ENCODE assay signal across 1 cellular context in the genomic region with DNA sequence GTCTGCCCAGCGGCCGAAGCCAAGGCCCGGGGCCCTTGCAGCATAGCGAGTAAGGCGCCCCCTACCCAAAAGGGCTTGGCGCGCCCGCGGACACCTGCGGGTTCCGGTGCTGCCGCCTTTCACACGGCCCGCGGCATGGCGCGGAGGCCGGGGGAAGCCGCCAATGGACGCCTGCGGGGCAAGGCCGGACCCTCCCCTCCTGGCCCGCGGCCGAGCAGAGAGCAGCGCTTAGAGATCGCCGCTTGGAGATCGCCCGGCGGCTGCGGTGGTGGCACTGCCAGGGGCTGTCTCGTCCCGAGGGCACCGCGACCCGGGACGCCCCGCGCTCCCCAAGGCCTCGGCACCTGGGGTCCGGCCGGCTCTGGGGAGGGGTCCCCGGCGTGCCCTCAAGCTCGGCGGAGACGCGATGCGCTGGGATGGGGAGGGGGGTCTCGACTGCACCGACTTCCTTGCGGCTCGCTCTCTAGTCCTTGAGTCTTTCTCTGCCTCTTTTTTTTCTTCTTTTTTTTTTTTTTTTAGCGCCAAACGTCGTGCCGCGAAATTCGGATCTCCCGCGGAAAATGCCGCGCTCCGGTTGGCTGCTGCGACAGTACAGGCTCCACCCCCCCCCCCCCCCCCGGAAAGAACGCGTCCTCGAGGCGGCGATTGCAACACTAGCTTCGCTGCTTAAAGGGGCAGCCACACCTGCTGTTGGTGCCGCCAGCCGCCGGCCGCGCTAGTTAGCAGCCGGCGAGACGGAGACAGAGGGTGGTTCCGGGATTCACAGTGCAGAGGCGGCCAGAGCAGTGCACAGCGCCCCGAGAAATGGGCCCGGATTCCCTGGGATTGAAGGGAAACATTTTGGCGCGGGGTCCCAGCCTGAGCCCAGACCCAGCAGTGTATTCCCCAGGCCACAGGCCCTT.
TF ChIP-seq lines count a peak whose summit lies in the region.

A gene with protein sequence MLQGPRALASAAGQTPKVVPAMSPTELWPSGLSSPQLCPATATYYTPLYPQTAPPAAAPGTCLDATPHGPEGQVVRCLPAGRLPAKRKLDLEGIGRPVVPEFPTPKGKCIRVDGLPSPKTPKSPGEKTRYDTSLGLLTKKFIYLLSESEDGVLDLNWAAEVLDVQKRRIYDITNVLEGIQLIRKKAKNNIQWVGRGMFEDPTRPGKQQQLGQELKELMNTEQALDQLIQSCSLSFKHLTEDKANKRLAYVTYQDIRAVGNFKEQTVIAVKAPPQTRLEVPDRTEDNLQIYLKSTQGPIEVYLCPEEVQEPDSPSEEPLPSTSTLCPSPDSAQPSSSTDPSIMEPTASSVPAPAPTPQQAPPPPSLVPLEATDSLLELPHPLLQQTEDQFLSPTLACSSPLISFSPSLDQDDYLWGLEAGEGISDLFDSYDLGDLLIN (minus strand): TSS at position 484 of the 902 bp plus-strand sequence. CDS start 440 bp downstream, at position 44.

TF ChIP-seq in K562, 482 proteins besides CTCF, POLR2A, EP300 and RAD21 (continued from another document and continues in another):
- TF ChIP-seq ZNF586 (CRISPR knock-in tag; conservative IDR thresholded peaks at IDR 0.05) (no peak), KDM4B (IDR thresholded peaks at IDR 0.05; ENCODE audit: borderline replicate concordance in 2 of 2, low read depth in 1 of 2) (peak in 1 of 2 experiments; percentile 37; a peak in 1 of 4 replicates), NRF1 (conservative IDR thresholded peaks at IDR 0.05 in 1 of 2, IDR thresholded peaks at IDR 0.05 in 1 of 2) (peak; percentile 36 to 37; a peak in 1 of 4 replicates), ZNF518B (CRISPR knock-in tag; IDR thresholded peaks at IDR 0.05) (no peak), ZNF143 (CRISPR knock-in tag; IDR thresholded peaks at IDR 0.05) (0 out of 2 replicates have a peak, but pooled peaks have one; percentile 12), ZNF655 (CRISPR knock-in tag; IDR thresholded peaks at IDR 0.05) (no peak), ZNF318 (IDR thresholded peaks at IDR 0.05; ENCODE audit: borderline replicate concordance in 1 of 2, low read depth in 1 of 2) (no peak), ZNF212 (CRISPR knock-in tag; IDR thresholded peaks at IDR 0.05) (no peak), KDM5B (IDR thresholded peaks at IDR 0.05; ENCODE audit: insufficient replicate concordance, low read depth, low read length) (peak; percentile 38), NFYB (IDR thresholded peaks at IDR 0.05; ENCODE audit: extremely low read depth, insufficient read length) (peak; percentile 23), SIN3A (IDR thresholded peaks at IDR 0.05; ENCODE audit: borderline replicate concordance in 2 of 2, control insufficient read depth in 1 of 2, low read depth in 2 of 2, low read length in 2 of 2) (peak; percentile 5 to 44; a peak in 1 of 4 replicates)
- TF ChIP-seq, protein P1, sequence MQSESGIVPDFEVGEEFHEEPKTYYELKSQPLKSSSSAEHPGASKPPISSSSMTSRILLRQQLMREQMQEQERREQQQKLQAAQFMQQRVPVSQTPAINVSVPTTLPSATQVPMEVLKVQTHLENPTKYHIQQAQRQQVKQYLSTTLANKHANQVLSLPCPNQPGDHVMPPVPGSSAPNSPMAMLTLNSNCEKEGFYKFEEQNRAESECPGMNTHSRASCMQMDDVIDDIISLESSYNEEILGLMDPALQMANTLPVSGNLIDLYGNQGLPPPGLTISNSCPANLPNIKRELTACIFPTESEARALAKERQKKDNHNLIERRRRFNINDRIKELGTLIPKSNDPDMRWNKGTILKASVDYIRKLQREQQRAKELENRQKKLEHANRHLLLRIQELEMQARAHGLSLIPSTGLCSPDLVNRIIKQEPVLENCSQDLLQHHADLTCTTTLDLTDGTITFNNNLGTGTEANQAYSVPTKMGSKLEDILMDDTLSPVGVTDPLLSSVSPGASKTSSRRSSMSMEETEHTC (IDR thresholded peaks at IDR 0.05) = no peak
- TF ChIP-seq, protein P2, sequence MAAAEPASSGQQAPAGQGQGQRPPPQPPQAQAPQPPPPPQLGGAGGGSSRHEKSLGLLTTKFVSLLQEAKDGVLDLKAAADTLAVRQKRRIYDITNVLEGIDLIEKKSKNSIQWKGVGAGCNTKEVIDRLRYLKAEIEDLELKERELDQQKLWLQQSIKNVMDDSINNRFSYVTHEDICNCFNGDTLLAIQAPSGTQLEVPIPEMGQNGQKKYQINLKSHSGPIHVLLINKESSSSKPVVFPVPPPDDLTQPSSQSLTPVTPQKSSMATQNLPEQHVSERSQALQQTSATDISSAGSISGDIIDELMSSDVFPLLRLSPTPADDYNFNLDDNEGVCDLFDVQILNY (CRISPR knock-in tag; IDR thresholded peaks at IDR 0.05) = peak; percentile 25; the same call in 1 of the 2 replicates
- TF ChIP-seq, protein P3, sequence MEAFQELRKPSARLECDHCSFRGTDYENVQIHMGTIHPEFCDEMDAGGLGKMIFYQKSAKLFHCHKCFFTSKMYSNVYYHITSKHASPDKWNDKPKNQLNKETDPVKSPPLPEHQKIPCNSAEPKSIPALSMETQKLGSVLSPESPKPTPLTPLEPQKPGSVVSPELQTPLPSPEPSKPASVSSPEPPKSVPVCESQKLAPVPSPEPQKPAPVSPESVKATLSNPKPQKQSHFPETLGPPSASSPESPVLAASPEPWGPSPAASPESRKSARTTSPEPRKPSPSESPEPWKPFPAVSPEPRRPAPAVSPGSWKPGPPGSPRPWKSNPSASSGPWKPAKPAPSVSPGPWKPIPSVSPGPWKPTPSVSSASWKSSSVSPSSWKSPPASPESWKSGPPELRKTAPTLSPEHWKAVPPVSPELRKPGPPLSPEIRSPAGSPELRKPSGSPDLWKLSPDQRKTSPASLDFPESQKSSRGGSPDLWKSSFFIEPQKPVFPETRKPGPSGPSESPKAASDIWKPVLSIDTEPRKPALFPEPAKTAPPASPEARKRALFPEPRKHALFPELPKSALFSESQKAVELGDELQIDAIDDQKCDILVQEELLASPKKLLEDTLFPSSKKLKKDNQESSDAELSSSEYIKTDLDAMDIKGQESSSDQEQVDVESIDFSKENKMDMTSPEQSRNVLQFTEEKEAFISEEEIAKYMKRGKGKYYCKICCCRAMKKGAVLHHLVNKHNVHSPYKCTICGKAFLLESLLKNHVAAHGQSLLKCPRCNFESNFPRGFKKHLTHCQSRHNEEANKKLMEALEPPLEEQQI (IDR thresholded peaks at IDR 0.05) = no peak
- TF ChIP-seq, protein P4, sequence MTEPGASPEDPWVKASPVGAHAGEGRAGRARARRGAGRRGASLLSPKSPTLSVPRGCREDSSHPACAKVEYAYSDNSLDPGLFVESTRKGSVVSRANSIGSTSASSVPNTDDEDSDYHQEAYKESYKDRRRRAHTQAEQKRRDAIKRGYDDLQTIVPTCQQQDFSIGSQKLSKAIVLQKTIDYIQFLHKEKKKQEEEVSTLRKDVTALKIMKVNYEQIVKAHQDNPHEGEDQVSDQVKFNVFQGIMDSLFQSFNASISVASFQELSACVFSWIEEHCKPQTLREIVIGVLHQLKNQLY (CRISPR knock-in tag; conservative IDR thresholded peaks at IDR 0.05) = peak in 1 of 2 experiments; percentile 27; a peak in 1 of 4 replicates
